11 cellular contexts compared by ENCODE assay signal in genomic region chr6:73665686-73666319, GRCh38. TPM values are rescaled to one million over a fixed set of nuclear protein-coding genes. Genes with fewer than 3 reads are reported as not detected.
DNase-seq lines count a peak whose midpoint lies in the region; ATAC-seq and TF ChIP-seq lines count a peak whose summit lies in the region.
"Had no signal": no experiment of that assay in that cellular context is flagged by ENCODE, and none has a peak within 500 bp of the region (broad histone marks: within the 10 kb centered on the region; RNA-seq: fewer than 3 reads in every experiment).

No MANE protein-coding gene starts in this region.

- H3K27ac ChIP-seq in sigmoid colon: no peak overlapping the region

- intact Hi-C loops in sigmoid colon (cut with DNase I): no loop called here

- ATAC-seq in GM18498 (IDR thresholded peaks at IDR 0.05; ENCODE audit: unreplicated experiment) (peak; percentile 75), GM21723 (IDR thresholded peaks at IDR 0.05; ENCODE audit: unreplicated experiment) (peak; percentile 72), HG03575 (IDR thresholded peaks at IDR 0.05; ENCODE audit: extremely low read depth, insufficient number of reproducible peaks, low FRiP score, unreplicated experiment) (peak; percentile 88)

- H3K9me3 ChIP-seq in sigmoid colon: no peaks in the 10 kb centered on the region

- TF ChIP-seq CTCF in sigmoid colon (IDR thresholded peaks at IDR 0.05): no peak

- DNase-seq in glomerular visceral epithelial cell (ENCODE audit: extremely low spot score): peak; percentile 40
- no peak for DNase-seq in sigmoid colon
- DNase-seq in NCI-H2196 treated with DMSO at 0.1 percent for 48 hours (lab: John Stamatoyannopoulos, UW; ENCODE audit: unreplicated experiment): no peak
- no peak for DNase-seq in epidermal melanocyte (ENCODE audit: insufficient read length, low spot score)
- no peak for DNase-seq in SKM-1 treated with dmso at 0.1 percent for 144 hours (lab: John Stamatoyannopoulos, UW; ENCODE audit: unreplicated experiment)
- DNase-seq: DMS79 treated with DMSO at 0.1 percent for 48 hours, NCI-H510A treated with DMSO at 0.1 percent for 48 hours, trophoblast cell had no signal

- peaks cover 0 to 7% (median 0%) of the 10 kb centered on the region in 3 donors for H3K27me3 ChIP-seq in sigmoid colon

- TF ChIP-seq POLR2A in sigmoid colon (IDR thresholded peaks at IDR 0.05): no peak

- no peaks in the 10 kb centered on the region for H3K36me3 ChIP-seq in sigmoid colon

- WGBS in sigmoid colon, 2 donors: 32 to 67% methylated on average over 3 of the region's 3 CpGs

- no peak overlapping the region for H3K4me3 ChIP-seq in sigmoid colon

- no peak for TF ChIP-seq EP300 in sigmoid colon (IDR thresholded peaks at IDR 0.05)

- H3K4me1 ChIP-seq in sigmoid colon: no peaks in the 10 kb centered on the region

RNA-seq across cellular contexts. Expression of gene SLC17A5, which starts 12.0 kb away (rescaled TPM):
- 10 to 100 TPM; 12.2 to 18.2 (median 14.8) TPM for total RNA-seq in sigmoid colon
- 10 to 100 TPM in 1 of 3 donors, 1 to 10 TPM in 2; 7.6 to 17.4 (median 9.0) TPM for polyA plus RNA-seq in sigmoid colon

RNA-seq across cellular contexts. Expression of gene CD109, which starts 30.2 kb away (rescaled TPM):
- 10 to 100 TPM; 22.9 to 32.1 (median 24.6) TPM for total RNA-seq in sigmoid colon
- 1 to 10 TPM in 1 of 3 donors, under 1 TPM in 2; under 0.01 to 1.2 (median 0.46) TPM for polyA plus RNA-seq in sigmoid colon
